Comparison of ENCODE assay signal across 28 cellular contexts in genomic region chr7:4212376-4212775, GRCh38.
"Had no signal": no experiment of that assay in that cellular context is flagged by ENCODE, and none has a peak within 500 bp of the region (broad histone marks: within the 10 kb centered on the region; RNA-seq: fewer than 3 reads in every experiment).

No MANE protein-coding gene starts in this region.

- DNase-seq: activated CD4-positive, alpha-beta memory T cell treated with anti-CD3 and anti-CD28 coated beads for 36 hours; activated CD4-positive, alpha-beta T cell treated with anti-CD3 and anti-CD28 coated beads for 36 hours; activated CD4-positive, alpha-beta T cell treated with anti-CD3 and anti-CD28 coated beads, Interleukin-2, amount 10 ng/mL, durations not matched to agents 24 days and 14 days; activated CD4-positive, CD25-positive, alpha-beta regulatory T cell; activated CD4-positive, CD25-positive, alpha-beta regulatory T cell treated with anti-CD3 and anti-CD28 coated beads, Interleukin-2, amount 50 U/mL, for 72 hours; activated CD8-positive, alpha-beta memory T cell treated with anti-CD3 and anti-CD28 coated beads, Interleukin-2, amount 50 U/mL, for 48 hours; activated CD8-positive, alpha-beta T cell treated with anti-CD3 and anti-CD28 coated beads, Interleukin-2, amount 10 ng/mL, durations not matched to agents 7 days and 5 days; activated gamma-delta T cell; activated naive CD4-positive, alpha-beta T cell; activated naive CD4-positive, alpha-beta T cell treated with anti-CD3 and anti-CD28 coated beads, Interleukin-2, amount 10 ng/mL, durations not matched to agents 7 days and 5 days; activated naive CD8-positive, alpha-beta T cell treated with anti-CD3 and anti-CD28 coated beads, Interleukin-2, amount 10 ng/mL, durations not matched to agents 7 days and 5 days; activated T-cell treated with anti-CD3 and anti-CD28 coated beads for 4 hours; activated T-cell treated with anti-CD3 and anti-CD28 coated beads, Interleukin-2, amount 50 U/mL, for 24 hours; activated T-cell treated with anti-CD3 and anti-CD28 coated beads, Interleukin-2, amount 50 U/mL, for 72 hours; central memory CD4-positive, alpha-beta T cell; cerebellar nuclear complex; effector memory CD4-positive, alpha-beta T cell; endodermal cell; foreskin fibroblast; T-helper 2 cell had no signal

- H3K36me3 ChIP-seq: breast epithelium, cardiac muscle cell had no signal

- H3K9me3 Mint-ChIP-seq: activated CD4-positive, alpha-beta memory T cell treated with anti-CD3 and anti-CD28 coated beads for 36 hours; activated CD4-positive, alpha-beta T cell treated with anti-CD3 and anti-CD28 coated beads, Interleukin-2, amount 10 ng/mL, durations not matched to agents 24 days and 14 days; activated naive CD4-positive, alpha-beta T cell treated with anti-CD3 and anti-CD28 coated beads, Interleukin-2, amount 10 ng/mL, durations not matched to agents 7 days and 5 days; activated naive CD4-positive, alpha-beta T cell treated with anti-CD3 and anti-CD28 coated beads, Interleukin-2, amount 50 U/mL, for 72 hours; activated naive CD8-positive, alpha-beta T cell treated with anti-CD3 and anti-CD28 coated beads, Interleukin-2, amount 10 ng/mL, durations not matched to agents 7 days and 5 days; activated T-cell treated with anti-CD3 and anti-CD28 coated beads, Interleukin-2, amount 50 U/mL, for 24 hours; activated T-cell treated with anti-CD3 and anti-CD28 coated beads, Interleukin-2, amount 50 U/mL, for 72 hours; brain; dendritic cell treated with granulocyte-macrophage colony-stimulating factor and Interleukin-4, amounts not matched to agents 40 ng/mL and 50 ng/mL, for 4 days; endodermal cell had no signal

- H3K9me3 ChIP-seq: ascending aorta, breast epithelium had no signal

- H3K27ac ChIP-seq: ascending aorta, breast epithelium, cardiac muscle cell, coronary artery, dorsolateral prefrontal cortex had no signal

- H3K27me3 Mint-ChIP-seq: activated CD4-positive, alpha-beta memory T cell treated with anti-CD3 and anti-CD28 coated beads for 36 hours; activated CD4-positive, alpha-beta T cell treated with anti-CD3 and anti-CD28 coated beads for 36 hours; activated CD4-positive, alpha-beta T cell treated with anti-CD3 and anti-CD28 coated beads, Interleukin-2, amount 10 ng/mL, durations not matched to agents 24 days and 14 days; activated naive CD4-positive, alpha-beta T cell treated with anti-CD3 and anti-CD28 coated beads, Interleukin-2, amount 10 ng/mL, durations not matched to agents 7 days and 5 days; activated naive CD8-positive, alpha-beta T cell treated with anti-CD3 and anti-CD28 coated beads, Interleukin-2, amount 10 ng/mL, durations not matched to agents 7 days and 5 days; activated T-cell treated with anti-CD3 and anti-CD28 coated beads, Interleukin-2, amount 50 U/mL, for 24 hours; dendritic cell treated with granulocyte-macrophage colony-stimulating factor and Interleukin-4, amounts not matched to agents 40 ng/mL and 50 ng/mL, for 4 days had no signal

- H3K36me3 Mint-ChIP-seq: activated CD4-positive, alpha-beta memory T cell treated with anti-CD3 and anti-CD28 coated beads for 36 hours; activated naive CD4-positive, alpha-beta T cell treated with anti-CD3 and anti-CD28 coated beads, Interleukin-2, amount 10 ng/mL, durations not matched to agents 7 days and 5 days; activated naive CD4-positive, alpha-beta T cell treated with anti-CD3 and anti-CD28 coated beads, Interleukin-2, amount 50 U/mL, for 72 hours; activated naive CD8-positive, alpha-beta T cell treated with anti-CD3 and anti-CD28 coated beads, Interleukin-2, amount 10 ng/mL, durations not matched to agents 7 days and 5 days had no signal

- H3K4me1 Mint-ChIP-seq: activated CD4-positive, alpha-beta T cell treated with anti-CD3 and anti-CD28 coated beads for 36 hours; activated CD4-positive, alpha-beta T cell treated with anti-CD3 and anti-CD28 coated beads, Interleukin-2, amount 10 ng/mL, durations not matched to agents 24 days and 14 days; activated naive CD4-positive, alpha-beta T cell treated with anti-CD3 and anti-CD28 coated beads, Interleukin-2, amount 10 ng/mL, durations not matched to agents 7 days and 5 days; activated naive CD8-positive, alpha-beta T cell treated with anti-CD3 and anti-CD28 coated beads, Interleukin-2, amount 10 ng/mL, durations not matched to agents 7 days and 5 days had no signal

- H3K4me3 ChIP-seq: ascending aorta, breast epithelium, cardiac muscle cell, coronary artery, dorsolateral prefrontal cortex had no signal

- H3K27me3 ChIP-seq: ascending aorta, breast epithelium, cardiac muscle cell, dorsolateral prefrontal cortex had no signal

- H3K27ac Mint-ChIP-seq: activated CD4-positive, alpha-beta memory T cell treated with anti-CD3 and anti-CD28 coated beads for 36 hours; activated CD4-positive, alpha-beta T cell treated with anti-CD3 and anti-CD28 coated beads for 36 hours; activated CD4-positive, alpha-beta T cell treated with anti-CD3 and anti-CD28 coated beads, Interleukin-2, amount 10 ng/mL, durations not matched to agents 24 days and 14 days; activated CD8-positive, alpha-beta T cell treated with anti-CD3 and anti-CD28 coated beads, Interleukin-2, amount 10 ng/mL, durations not matched to agents 7 days and 5 days; activated naive CD4-positive, alpha-beta T cell treated with anti-CD3 and anti-CD28 coated beads, Interleukin-2, amount 10 ng/mL, durations not matched to agents 7 days and 5 days; activated naive CD4-positive, alpha-beta T cell treated with anti-CD3 and anti-CD28 coated beads, Interleukin-2, amount 50 U/mL, for 72 hours; activated naive CD8-positive, alpha-beta T cell treated with anti-CD3 and anti-CD28 coated beads, Interleukin-2, amount 10 ng/mL, durations not matched to agents 7 days and 5 days; activated T-cell treated with anti-CD3 and anti-CD28 coated beads, Interleukin-2, amount 50 U/mL, for 24 hours; activated T-cell treated with anti-CD3 and anti-CD28 coated beads, Interleukin-2, amount 50 U/mL, for 72 hours; dendritic cell treated with granulocyte-macrophage colony-stimulating factor and Interleukin-4, amounts not matched to agents 40 ng/mL and 50 ng/mL, for 4 days; endodermal cell had no signal

- H3K4me1 ChIP-seq: ascending aorta, breast epithelium had no signal

- H3K4me3 Mint-ChIP-seq: activated CD4-positive, alpha-beta memory T cell treated with anti-CD3 and anti-CD28 coated beads for 36 hours; activated CD4-positive, alpha-beta T cell treated with anti-CD3 and anti-CD28 coated beads for 36 hours; activated CD4-positive, alpha-beta T cell treated with anti-CD3 and anti-CD28 coated beads, Interleukin-2, amount 10 ng/mL, durations not matched to agents 24 days and 14 days; activated CD8-positive, alpha-beta T cell treated with anti-CD3 and anti-CD28 coated beads, Interleukin-2, amount 10 ng/mL, durations not matched to agents 7 days and 5 days; activated naive CD4-positive, alpha-beta T cell treated with anti-CD3 and anti-CD28 coated beads, Interleukin-2, amount 10 ng/mL, durations not matched to agents 7 days and 5 days; activated naive CD8-positive, alpha-beta T cell treated with anti-CD3 and anti-CD28 coated beads, Interleukin-2, amount 10 ng/mL, durations not matched to agents 7 days and 5 days; activated T-cell treated with anti-CD3 and anti-CD28 coated beads, Interleukin-2, amount 50 U/mL, for 24 hours; activated T-cell treated with anti-CD3 and anti-CD28 coated beads, Interleukin-2, amount 50 U/mL, for 72 hours; brain; dendritic cell treated with granulocyte-macrophage colony-stimulating factor and Interleukin-4, amounts not matched to agents 40 ng/mL and 50 ng/mL, for 4 days; endodermal cell had no signal
